Comparison of ENCODE assay signal across 14 cellular contexts in the genomic region with DNA sequence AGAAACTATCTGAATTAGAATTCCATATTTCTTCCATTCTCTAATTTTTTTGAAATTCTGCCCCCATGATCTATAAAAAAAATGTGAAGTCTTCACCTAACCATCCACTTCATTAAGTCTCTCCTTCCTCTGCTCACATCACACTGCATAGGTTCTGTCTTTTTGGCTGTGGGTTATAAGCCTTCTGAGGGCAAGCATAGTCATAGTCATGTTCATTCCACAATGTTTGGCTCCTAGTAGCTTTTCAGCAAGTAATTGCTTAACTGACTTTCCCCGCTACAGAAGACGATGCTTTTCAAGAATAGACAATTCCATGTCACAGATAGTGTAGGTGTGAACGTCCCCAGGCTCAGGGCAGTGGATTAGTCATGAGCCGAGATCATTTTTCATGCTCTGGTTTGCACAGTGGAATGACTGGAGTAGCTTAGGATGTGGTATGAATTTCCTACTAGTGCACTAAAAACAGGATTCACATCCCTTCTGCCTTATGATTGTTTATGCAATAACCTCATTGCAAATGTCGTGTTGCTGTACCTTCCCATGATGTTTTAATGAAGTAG. TPM values are rescaled to one million over a fixed set of nuclear protein-coding genes. Genes with fewer than 3 reads are reported as not detected.
DNase-seq lines count a peak whose midpoint lies in the region; ATAC-seq and TF ChIP-seq lines count a peak whose summit lies in the region.
"Had no signal": no experiment of that assay in that cellular context is flagged by ENCODE, and none has a peak within 500 bp of the region (broad histone marks: within the 10 kb centered on the region; RNA-seq: fewer than 3 reads in every experiment).

No MANE protein-coding gene starts in this region.

- no peaks in the 10 kb centered on the region for H3K9me3 Mint-ChIP-seq in activated CD4-positive, alpha-beta T cell treated with anti-CD3 and anti-CD28 coated beads, Interleukin-2, amount 10 ng/mL, durations not matched to agents 24 days and 14 days
- H3K9me3 Mint-ChIP-seq: nephron progenitor cell had no signal

- no peaks in the 10 kb centered on the region for H4K20me1 ChIP-seq in PC-9 (ENCODE audit: insufficient read depth)

- TF ChIP-seq CTCF in PC-9 (conservative IDR thresholded peaks at IDR 0.05), result no peak
- no peak for TF ChIP-seq CTCF in epithelial cell of esophagus (IDR thresholded peaks at IDR 0.05; ENCODE audit: insufficient read depth, low read depth, low read length, missing control alignments)

- H3K4me3 Mint-ChIP-seq in activated CD4-positive, alpha-beta T cell treated with anti-CD3 and anti-CD28 coated beads, Interleukin-2, amount 10 ng/mL, durations not matched to agents 24 days and 14 days, result peak overlapping the region; percentile 68
- H3K4me3 Mint-ChIP-seq: nephron progenitor cell had no signal

- H3K9me3 ChIP-seq in PC-9 (ENCODE audit: insufficient read depth, low read depth), result no peaks in the 10 kb centered on the region
- H3K9me3 ChIP-seq: sigmoid colon, upper lobe of right lung had no signal

- H3F3A ChIP-seq in PC-9 (ENCODE audit: insufficient read depth, low read depth), result peaks cover 25% of the 10 kb centered on the region; the same call in 1 of the 2 replicates

- no peaks in the 10 kb centered on the region for H3K27me3 Mint-ChIP-seq in activated CD4-positive, alpha-beta T cell treated with anti-CD3 and anti-CD28 coated beads, Interleukin-2, amount 10 ng/mL, durations not matched to agents 24 days and 14 days

- H3K36me3 Mint-ChIP-seq in activated CD4-positive, alpha-beta T cell treated with anti-CD3 and anti-CD28 coated beads, Interleukin-2, amount 10 ng/mL, durations not matched to agents 24 days and 14 days (ENCODE audit: low read depth), result peaks cover 6% of the 10 kb centered on the region

- no peak overlapping the region for H2AFZ ChIP-seq in PC-9

- peaks cover 50% of the 10 kb centered on the region for H3K4me1 Mint-ChIP-seq in activated CD4-positive, alpha-beta T cell treated with anti-CD3 and anti-CD28 coated beads, Interleukin-2, amount 10 ng/mL, durations not matched to agents 24 days and 14 days

- H3K4me2 ChIP-seq in PC-9, result no peak overlapping the region

- CTCF ChIA-PET in PC-9 (lab: Charles Lee), result no interaction called here

- H3K4me1 ChIP-seq in PC-9 (replicated peaks; ENCODE audit: insufficient read depth), result peaks cover 4% of the 10 kb centered on the region; the same call in 1 of the 2 replicates

- H3K9me2 ChIP-seq in PC-9 (ENCODE audit: insufficient read depth), result no peaks in the 10 kb centered on the region

- BruUV-seq in PC-9 (replicated peaks; lab: Mats Ljungman, UMichigan), result no TSS peak

- 0 out of 2 replicates have a peak, but pooled peaks cover 8% of the 10 kb centered on the region for H3K79me2 ChIP-seq in PC-9 (ENCODE audit: low read depth)

- H3K4me3 ChIP-seq in PC-9 (no peak overlapping the region), epithelial cell of esophagus (ENCODE audit: low read length) (no peak overlapping the region)
- H3K4me3 ChIP-seq: sigmoid colon, upper lobe of right lung had no signal

- no peaks in the 10 kb centered on the region for H3K36me3 ChIP-seq in PC-9 (ENCODE audit: low read depth)
- H3K36me3 ChIP-seq: sigmoid colon, upper lobe of right lung had no signal

- no peak for ATAC-seq in HG03442 (IDR thresholded peaks at IDR 0.05; ENCODE audit: unreplicated experiment)

- peak overlapping the region; percentile 71 for H3K27ac ChIP-seq in PC-9

- POLR2A ChIA-PET in PC-9 (lab: Charles Lee; ENCODE audit: unreplicated experiment), result interaction anchor here (0.7 kb wide), 1 partner anchor 47 kb away, joined by 4 read pairs; a partner anchor contains a TSS

- intact Hi-C loops in activated CD4-positive, alpha-beta T cell treated with anti-CD3 and anti-CD28 coated beads, Interleukin-2, amount 10 ng/mL, durations not matched to agents 24 days and 14 days (cut with micrococcal nuclease), result no loop called here
- intact Hi-C loops in PC-9 (cut with micrococcal nuclease; ENCODE audit: unreplicated experiment), result loop anchor here (10.0 kb wide), 1 partner anchor 261 kb away; no protein-coding TSS in a partner anchor

- no peak for DNase-seq in activated CD4-positive, alpha-beta T cell treated with anti-CD3 and anti-CD28 coated beads, Interleukin-2, amount 10 ng/mL, durations not matched to agents 24 days and 14 days
- no peak for DNase-seq in activated CD4-positive, alpha-beta T cell treated with anti-CD3 and anti-CD28 coated beads, Interleukin-2, amount 50 U/mL, for 48 hours
- no peak for DNase-seq in PC-9
- peak; percentile 84 for DNase-seq in epithelial cell of esophagus (ENCODE audit: low read depth)
- peak; percentile 16 for DNase-seq in renal cortical epithelial cell (ENCODE audit: low read depth)
- DNase-seq in 8988T, result no peak
- DNase-seq in midbrain (lab: John Stamatoyannopoulos, UW), result no peak
- DNase-seq: activated effector memory CD4-positive, alpha-beta T cell treated with anti-CD3 and anti-CD28 coated beads, Interleukin-2, amount 50 U/mL, for 16 hours; DMS79; NCI-H2227 treated with DMSO at 0.1 percent for 48 hours; nephron progenitor cell; upper lobe of right lung had no signal

- H3K27me3 ChIP-seq in PC-9 (ENCODE audit: insufficient read depth, low read depth), result no peaks in the 10 kb centered on the region
- H3K27me3 ChIP-seq: sigmoid colon, upper lobe of right lung had no signal

- peak overlapping the region; percentile 95 for H3K27ac Mint-ChIP-seq in activated CD4-positive, alpha-beta T cell treated with anti-CD3 and anti-CD28 coated beads, Interleukin-2, amount 10 ng/mL, durations not matched to agents 24 days and 14 days

RNA-seq across cellular contexts. Expression of a gene that starts 29.1 kb away (rescaled TPM):
- total RNA-seq in activated CD4-positive, alpha-beta T cell treated with anti-CD3 and anti-CD28 coated beads, Interleukin-2, amount 10 ng/mL, durations not matched to agents 24 days and 14 days, result 49.3 and 50.5 TPM in 2 replicates
- total RNA-seq in PC-9 (2021) (61.4 and 69.5 TPM in 2 replicates), renal cortical epithelial cell (55.2 and 58.5 TPM in 2 replicates)

RNA-seq across cellular contexts. Expression of a gene that starts 43.5 kb away (rescaled TPM):
- total RNA-seq in activated CD4-positive, alpha-beta T cell treated with anti-CD3 and anti-CD28 coated beads, Interleukin-2, amount 10 ng/mL, durations not matched to agents 24 days and 14 days, result 0.07 and 0.14 TPM in 2 replicates
- total RNA-seq in PC-9 (2021) (1.1 and 1.6 TPM in 2 replicates), renal cortical epithelial cell (0.52 and 1.0 TPM in 2 replicates)

RNA-seq across cellular contexts. Expression of a gene that starts 47.4 kb away (rescaled TPM):
- total RNA-seq in activated CD4-positive, alpha-beta T cell treated with anti-CD3 and anti-CD28 coated beads, Interleukin-2, amount 10 ng/mL, durations not matched to agents 24 days and 14 days, result 76.1 and 79.9 TPM in 2 replicates
- total RNA-seq in PC-9 (2021) (82.3 and 93.9 TPM in 2 replicates), renal cortical epithelial cell (43.6 and 79.7 TPM in 2 replicates)

Comparison
In these comparisons a context has a peak if more than half of its experiments do, and no peak if none do; other contexts are left out.
1. DNase-seq: peak in epithelial cell of esophagus (single experiment) and renal cortical epithelial cell (single experiment); none in activated CD4-positive, alpha-beta T cell treated with anti-CD3 and anti-CD28 coated beads, Interleukin-2, amount 10 ng/mL, durations not matched to agents 24 days and 14 days (single experiment), activated CD4-positive, alpha-beta T cell treated with anti-CD3 and anti-CD28 coated beads, Interleukin-2, amount 50 U/mL, for 48 hours (0 of 2), PC-9 (0 of 2), 8988T (single experiment) and midbrain (single experiment).